In the genomic region with DNA sequence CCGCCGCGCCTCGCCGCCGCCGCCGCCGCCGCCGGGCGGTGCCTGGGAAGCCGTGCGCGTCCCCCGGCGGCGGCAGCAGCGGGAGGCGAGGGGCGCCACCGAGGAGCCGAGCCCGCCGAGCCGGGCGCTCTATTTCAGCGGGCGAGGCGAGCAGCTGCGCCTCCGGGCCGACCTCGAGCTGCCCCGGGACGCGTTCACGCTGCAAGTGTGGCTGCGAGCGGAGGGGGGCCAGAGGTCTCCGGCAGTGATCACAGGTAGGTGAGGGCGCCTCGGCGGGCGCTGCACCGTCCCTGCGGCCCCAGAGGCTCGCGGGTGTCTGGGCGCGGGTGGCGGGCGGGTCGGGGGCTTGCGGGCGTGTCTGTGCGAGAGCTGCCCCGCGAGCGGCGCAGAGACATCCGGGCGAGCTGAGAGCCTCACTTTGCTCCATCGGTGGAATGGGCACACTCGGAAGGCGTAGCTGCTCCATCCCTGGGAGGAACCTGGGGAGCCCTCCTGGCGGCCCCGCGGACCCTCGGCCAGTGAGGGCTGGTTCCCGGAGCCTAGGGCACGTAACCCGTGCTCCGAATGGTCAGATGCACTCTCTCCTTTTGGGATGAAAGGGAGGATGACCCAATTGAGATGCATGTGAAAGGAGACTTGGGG, we compare ENCODE assay signal across 8 cellular contexts. TPM values are rescaled to one million over a fixed set of nuclear protein-coding genes. Genes with fewer than 3 reads are reported as not detected.
A peak's percentile ranks its signal among the peaks of the same experiment; 100 is the strongest.
DNase-seq lines count a peak whose midpoint lies in the region; TF ChIP-seq lines count a peak whose summit lies in the region.

No MANE protein-coding gene starts in this region.

- H3K36me3 ChIP-seq in esophagus (ENCODE audit: control insufficient read depth in 2 of 2, insufficient read depth in 2 of 2, low read length in 1 of 2) (no peaks in the 10 kb centered on the region), muscle layer of duodenum (ENCODE audit: control insufficient read depth in 1 of 2, insufficient read depth in 2 of 2, low read length in 2 of 2) (peaks cover 0 to 11% of the 10 kb centered on the region in 2 donors)

- no peak overlapping the region for H3K4me3 Mint-ChIP-seq in activated CD4-positive, alpha-beta memory T cell treated with anti-CD3 and anti-CD28 coated beads, Interleukin-2, amount 10 ng/mL, durations not matched to agents 7 days and 5 days

- H3K36me3 Mint-ChIP-seq in activated CD4-positive, alpha-beta memory T cell treated with anti-CD3 and anti-CD28 coated beads, Interleukin-2, amount 10 ng/mL, durations not matched to agents 7 days and 5 days (ENCODE audit: low read depth) = no peaks in the 10 kb centered on the region

- no peak for TF ChIP-seq CTCF in AG09309 (IDR thresholded peaks at IDR 0.05; ENCODE audit: control insufficient read depth, insufficient read depth, low read depth, low read length, missing control alignments)

- H3K4me1 Mint-ChIP-seq in activated CD4-positive, alpha-beta memory T cell treated with anti-CD3 and anti-CD28 coated beads, Interleukin-2, amount 10 ng/mL, durations not matched to agents 7 days and 5 days = no peaks in the 10 kb centered on the region

- DNase-seq in AG09309 (ENCODE audit: low read depth) (no peak), M059J (ENCODE audit: low read depth) (peak; percentile 27), mesenteric fat pad (ENCODE audit: low spot score) (no peak), epidermal melanocyte (ENCODE audit: insufficient read length, low spot score) (no peak), AML-193 (lab: John Stamatoyannopoulos, UW) (no peak)
- DNase-seq in activated CD4-positive, alpha-beta memory T cell treated with anti-CD3 and anti-CD28 coated beads, Interleukin-2, amount 10 ng/mL, durations not matched to agents 7 days and 5 days = no peak

- POLR2A ChIA-PET in activated CD4-positive, alpha-beta memory T cell treated with anti-CD3 and anti-CD28 coated beads, Interleukin-2, amount 10 ng/mL, durations not matched to agents 7 days and 5 days (lab: Charles Lee) = no interaction called here

- H3K9me3 ChIP-seq in esophagus (ENCODE audit: control insufficient read depth in 2 of 2, insufficient read depth in 1 of 2, low read depth in 1 of 2, low read length in 1 of 2) (no peaks in the 10 kb centered on the region), muscle layer of duodenum (ENCODE audit: control insufficient read depth in 1 of 2, low read length in 2 of 2) (no peaks in the 10 kb centered on the region)

- no peaks in the 10 kb centered on the region for H3K27me3 ChIP-seq in esophagus (ENCODE audit: control insufficient read depth in 1 of 2, insufficient read depth in 2 of 2, low read length in 2 of 2)
- peaks cover 17% of the 10 kb centered on the region for H3K27me3 ChIP-seq in muscle layer of duodenum (ENCODE audit: low read depth, low read length)

- peak overlapping the region; percentile 19 to 34 for H3K27ac ChIP-seq in esophagus (ENCODE audit: low read depth in 2 of 2, low read length in 1 of 2)
- peak overlapping the region; percentile 70 for H3K27ac ChIP-seq in muscle layer of duodenum (ENCODE audit: low read length)

- no peak overlapping the region for H3K27ac Mint-ChIP-seq in activated CD4-positive, alpha-beta memory T cell treated with anti-CD3 and anti-CD28 coated beads, Interleukin-2, amount 10 ng/mL, durations not matched to agents 7 days and 5 days

- no peaks in the 10 kb centered on the region for H3K9me3 Mint-ChIP-seq in activated CD4-positive, alpha-beta memory T cell treated with anti-CD3 and anti-CD28 coated beads, Interleukin-2, amount 10 ng/mL, durations not matched to agents 7 days and 5 days

- H3K4me3 ChIP-seq in AG09309 (ENCODE audit: control insufficient read depth, low read depth, low read length) = peak overlapping the region; percentile 67
- peak overlapping the region; percentile 57 to 62 for H3K4me3 ChIP-seq in esophagus (ENCODE audit: low read depth in 1 of 2, low read length in 2 of 2)
- H3K4me3 ChIP-seq in muscle layer of duodenum (ENCODE audit: low read depth in 1 of 2, low read length in 2 of 2) = peak overlapping the region; percentile 48 to 65

- CTCF ChIA-PET in activated CD4-positive, alpha-beta memory T cell treated with anti-CD3 and anti-CD28 coated beads, Interleukin-2, amount 10 ng/mL, durations not matched to agents 7 days and 5 days (lab: Charles Lee) = interaction anchor here (0.6 kb wide), 1 partner anchor 23 kb away, joined by 5 read pairs; no protein-coding TSS in a partner anchor

- peaks cover 4% of the 10 kb centered on the region in 2 donors for H3K4me1 ChIP-seq in esophagus (ENCODE audit: control insufficient read depth in 2 of 2, insufficient read depth in 2 of 2, low read length in 1 of 2)
- H3K4me1 ChIP-seq in muscle layer of duodenum (ENCODE audit: control insufficient read depth in 1 of 2, insufficient read depth in 2 of 2, low read length in 2 of 2) = peaks cover 0 to 4% of the 10 kb centered on the region in 2 donors

- H3K27me3 Mint-ChIP-seq in activated CD4-positive, alpha-beta memory T cell treated with anti-CD3 and anti-CD28 coated beads, Interleukin-2, amount 10 ng/mL, durations not matched to agents 7 days and 5 days = peaks cover 58% of the 10 kb centered on the region

- WGBS in esophagus, 2 donors = 1 to 2% methylated on average over 62 to 74 of the region's 74 CpGs

RNA-seq across cellular contexts. Expression of a gene that starts 0.9 kb away (rescaled TPM):
- 0.15 and 0.20 TPM in 2 replicates for total RNA-seq in M059J (2014; rRNA removed; shearing (Covaris generic))
- polyA plus RNA-seq in esophagus = 1 to 10 TPM in 1 of 2 donors, under 1 TPM in 1; 0.98 to 1.1 TPM
- total RNA-seq in activated CD4-positive, alpha-beta memory T cell treated with anti-CD3 and anti-CD28 coated beads, Interleukin-2, amount 10 ng/mL, durations not matched to agents 7 days and 5 days = not detected
- total RNA-seq in mesenteric fat pad = 5.7 TPM
